1 cellular context compared by ENCODE assay signal in genomic region chr5:127739348-127739747, GRCh38.
TF ChIP-seq lines count a peak whose summit lies in the region.

No MANE protein-coding gene starts in this region.

TF ChIP-seq in H1, 55 proteins besides CTCF, POLR2A, EP300 and RAD21:
- TF ChIP-seq TCF12 (IDR thresholded peaks at IDR 0.05; ENCODE audit: low read depth, low read length): 0 out of 2 replicates have a peak, but pooled peaks have one; percentile 15
- TF ChIP-seq POLR2AphosphoS5 (IDR thresholded peaks at IDR 0.05; ENCODE audit: low read depth, low read length): peak; percentile 39
- TF ChIP-seq RBBP5 (IDR thresholded peaks at IDR 0.05; ENCODE audit: borderline replicate concordance, low read depth, low read length): 0 out of 2 replicates have a peak, but pooled peaks have one; percentile 40
- peak; percentile 48 for TF ChIP-seq TAF1 (IDR thresholded peaks at IDR 0.05; ENCODE audit: low read depth, low read length)
- TF ChIP-seq ASH2L (IDR thresholded peaks at IDR 0.05; ENCODE audit: low read length): peak; percentile 37
- TF ChIP-seq PHF8 (conservative IDR thresholded peaks at IDR 0.05; ENCODE audit: low read depth, low read length): 0 out of 2 replicates have a peak, but pooled peaks have one; percentile 30
TF ChIP-seq in H1: peak in this region for 6; not testable (repeated sequence) for 49.
